In the genomic region with DNA sequence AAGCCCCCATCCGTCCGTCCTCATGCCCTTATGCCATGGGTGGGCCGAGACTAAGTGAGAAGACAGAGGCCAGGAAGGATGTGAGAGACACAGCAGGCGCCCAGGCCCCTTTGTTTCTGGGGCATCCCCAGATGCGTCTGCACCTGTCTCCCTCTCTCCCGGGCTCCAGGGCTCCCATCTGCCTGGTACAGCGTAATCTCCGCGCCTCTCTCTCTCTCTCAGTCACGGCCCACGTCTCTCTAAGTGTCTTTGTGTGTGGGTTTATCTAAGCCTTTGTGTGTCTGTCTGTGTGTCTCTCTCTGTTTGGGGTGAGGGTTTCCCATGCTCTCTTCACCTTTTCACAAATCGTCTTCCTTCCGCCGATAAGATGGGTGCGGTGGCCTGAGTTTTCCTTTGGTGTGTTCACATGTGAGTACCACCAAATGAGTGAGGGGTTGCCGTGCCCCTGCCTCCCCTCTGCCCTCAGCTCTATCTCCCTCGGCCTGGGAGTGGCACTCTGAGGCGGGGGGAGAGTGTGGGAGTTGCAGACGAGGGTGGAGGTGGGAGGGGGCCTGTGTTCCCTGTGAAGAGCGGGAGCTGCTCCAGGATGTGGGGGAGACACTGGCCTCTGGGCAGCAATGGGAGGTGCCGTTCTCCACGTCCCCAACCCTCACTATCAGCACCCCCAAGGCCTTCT, we compare ENCODE assay signal across 24 cellular contexts. TPM values are rescaled to one million over a fixed set of nuclear protein-coding genes. Genes with fewer than 3 reads are reported as not detected.
DNase-seq lines count a peak whose midpoint lies in the region; ATAC-seq and TF ChIP-seq lines count a peak whose summit lies in the region.
"Had no signal": no experiment of that assay in that cellular context is flagged by ENCODE, and none has a peak within 500 bp of the region (broad histone marks: within the 10 kb centered on the region; RNA-seq: fewer than 3 reads in every experiment).

No MANE protein-coding gene starts in this region.

- no peaks in the 10 kb centered on the region for H3K27me3 ChIP-seq in endodermal cell (ENCODE audit: control insufficient read depth, insufficient read depth, low read length, poor library complexity, severe bottlenecking)
- H3K27me3 ChIP-seq in effector memory CD4-positive, alpha-beta T cell (replicated peaks; ENCODE audit: control insufficient read depth, insufficient read depth, low read length, poor library complexity, severe bottlenecking), result no peaks in the 10 kb centered on the region
- H3K27me3 ChIP-seq: right lobe of liver, upper lobe of left lung had no signal

- DNase-seq in DMS 273 treated with DMSO at 0.1 percent for 48 hours (lab: John Stamatoyannopoulos, UW), result peak; percentile 28
- DNase-seq in NCI-H1417 (lab: John Stamatoyannopoulos, UW), result peak; percentile 76 to 90 (median 81)
- DNase-seq in NCI-H510A (lab: John Stamatoyannopoulos, UW), result peak; percentile 48
- no peak for DNase-seq in endodermal cell
- no peak for DNase-seq in activated effector memory CD4-positive, alpha-beta T cell treated with anti-CD3 and anti-CD28 coated beads, Interleukin-2, amount 50 U/mL, for 16 hours
- DNase-seq in stimulated activated naive CD8-positive, alpha-beta T cell treated with anti-CD3 and anti-CD28 coated beads, Interleukin-15, amount 100 ng/mL, for 72 hours, result no peak
- DNase-seq in effector memory CD4-positive, alpha-beta T cell, result no peak
- DNase-seq: activated CD4-positive, CD25-positive, alpha-beta regulatory T cell; activated CD8-positive, alpha-beta T cell treated with anti-CD3 and anti-CD28 coated beads for 36 hours; activated T-cell treated with anti-CD3 and anti-CD28 coated beads, Interleukin-2, amount 50 U/mL, for 24 hours; EL; foreskin fibroblast; left cardiac atrium; mucosa of descending colon; occipital lobe; right lobe of liver; T-helper 2 cell; upper lobe of left lung had no signal

- no peaks in the 10 kb centered on the region for H3K4me1 ChIP-seq in endodermal cell (ENCODE audit: control insufficient read depth, insufficient read depth, low read length)
- H3K4me1 ChIP-seq in effector memory CD4-positive, alpha-beta T cell (ENCODE audit: control insufficient read depth, insufficient read depth, low read length, poor library complexity, severe bottlenecking), result no peaks in the 10 kb centered on the region
- H3K4me1 ChIP-seq: right lobe of liver, SJSA1 had no signal

- H3K36me3 ChIP-seq in endodermal cell (ENCODE audit: control insufficient read depth, insufficient read depth, low read length), result no peaks in the 10 kb centered on the region
- H3K36me3 ChIP-seq in effector memory CD4-positive, alpha-beta T cell (ENCODE audit: control insufficient read depth, insufficient read depth, low read length), result no peaks in the 10 kb centered on the region
- H3K36me3 ChIP-seq: right lobe of liver, SJSA1, upper lobe of left lung had no signal

- no peaks in the 10 kb centered on the region for H3K36me3 Mint-ChIP-seq in endodermal cell (ENCODE audit: low read depth)
- H3K36me3 Mint-ChIP-seq: activated naive CD4-positive, alpha-beta T cell treated with anti-CD3 and anti-CD28 coated beads, Interleukin-2, amount 50 U/mL, for 24 hours; CD14-positive monocyte had no signal

- peaks cover 3% of the 10 kb centered on the region for H3K27me3 Mint-ChIP-seq in endodermal cell (ENCODE audit: insufficient read depth)
- H3K27me3 Mint-ChIP-seq in stimulated activated naive CD8-positive, alpha-beta T cell treated with anti-CD3 and anti-CD28 coated beads, Interleukin-15, amount 100 ng/mL, for 72 hours, result peaks cover 45% of the 10 kb centered on the region

- 79 to 81% methylated on average over 7 to 22 of the region's 22 CpGs for WGBS in endodermal cell (ENCODE audit: insufficient coverage in 1 of 2, insufficient read length in 1 of 2), 2 experiments

- H3K4me3 ChIP-seq in endodermal cell (ENCODE audit: low read length), result no peak overlapping the region
- no peak overlapping the region for H3K4me3 ChIP-seq in effector memory CD4-positive, alpha-beta T cell (ENCODE audit: insufficient read depth, low read depth, low read length, poor library complexity, severe bottlenecking)
- H3K4me3 ChIP-seq: mucosa of descending colon, right lobe of liver, SJSA1, upper lobe of left lung had no signal

- H3K4me3 Mint-ChIP-seq in endodermal cell, result no peak overlapping the region
- H3K4me3 Mint-ChIP-seq in stimulated activated naive CD8-positive, alpha-beta T cell treated with anti-CD3 and anti-CD28 coated beads, Interleukin-15, amount 100 ng/mL, for 72 hours, result no peak overlapping the region
- H3K4me3 Mint-ChIP-seq: activated CD8-positive, alpha-beta T cell treated with anti-CD3 and anti-CD28 coated beads for 36 hours; activated naive CD4-positive, alpha-beta T cell treated with anti-CD3 and anti-CD28 coated beads, Interleukin-2, amount 50 U/mL, for 24 hours; activated T-cell treated with anti-CD3 and anti-CD28 coated beads, Interleukin-2, amount 50 U/mL, for 24 hours; stimulated activated naive CD8-positive, alpha-beta T cell treated with anti-CD3 and anti-CD28 coated beads, Interleukin-15, Interleukin-2, amounts not matched to agents 100 ng/mL and 50 ng/mL, for 24 hours had no signal

- no peak for ATAC-seq in stimulated activated naive CD8-positive, alpha-beta T cell treated with anti-CD3 and anti-CD28 coated beads, Interleukin-15, amount 100 ng/mL, for 72 hours
- no peak for ATAC-seq in HG03565 (IDR thresholded peaks at IDR 0.05; ENCODE audit: unreplicated experiment)
- ATAC-seq: activated CD8-positive, alpha-beta T cell treated with anti-CD3 and anti-CD28 coated beads for 36 hours; left cardiac atrium; mucosa of descending colon; right lobe of liver had no signal

- TF ChIP-seq CTCF in endodermal cell (conservative IDR thresholded peaks at IDR 0.05), result no peak

- H3K9me3 Mint-ChIP-seq in endodermal cell, result no peaks in the 10 kb centered on the region
- H3K9me3 Mint-ChIP-seq in stimulated activated naive CD8-positive, alpha-beta T cell treated with anti-CD3 and anti-CD28 coated beads, Interleukin-15, amount 100 ng/mL, for 72 hours, result no peaks in the 10 kb centered on the region
- H3K9me3 Mint-ChIP-seq: activated CD8-positive, alpha-beta T cell treated with anti-CD3 and anti-CD28 coated beads for 36 hours; activated naive CD4-positive, alpha-beta T cell treated with anti-CD3 and anti-CD28 coated beads, Interleukin-2, amount 50 U/mL, for 24 hours; activated T-cell treated with anti-CD3 and anti-CD28 coated beads, Interleukin-2, amount 50 U/mL, for 24 hours; CD14-positive monocyte; stimulated activated naive CD8-positive, alpha-beta T cell treated with anti-CD3 and anti-CD28 coated beads, Interleukin-15, Interleukin-2, amounts not matched to agents 100 ng/mL and 50 ng/mL, for 24 hours had no signal

- H3K4me1 Mint-ChIP-seq in endodermal cell, result no peaks in the 10 kb centered on the region
- H3K4me1 Mint-ChIP-seq in stimulated activated naive CD8-positive, alpha-beta T cell treated with anti-CD3 and anti-CD28 coated beads, Interleukin-15, amount 100 ng/mL, for 72 hours, result peaks cover 2% of the 10 kb centered on the region
- H3K4me1 Mint-ChIP-seq: activated naive CD4-positive, alpha-beta T cell treated with anti-CD3 and anti-CD28 coated beads, Interleukin-2, amount 50 U/mL, for 24 hours had no signal

- no peaks in the 10 kb centered on the region for H3K9me3 ChIP-seq in endodermal cell (ENCODE audit: control insufficient read depth, low read length)
- H3K9me3 ChIP-seq in effector memory CD4-positive, alpha-beta T cell (ENCODE audit: control insufficient read depth, low read length), result no peaks in the 10 kb centered on the region
- H3K9me3 ChIP-seq: mucosa of descending colon, right lobe of liver, SJSA1, upper lobe of left lung had no signal

- H3K27ac ChIP-seq in endodermal cell (ENCODE audit: low read depth, low read length), result peak overlapping the region; percentile 87
- no peak overlapping the region for H3K27ac ChIP-seq in effector memory CD4-positive, alpha-beta T cell (ENCODE audit: insufficient read depth, low read length, poor library complexity, severe bottlenecking)
- H3K27ac ChIP-seq: right lobe of liver, SJSA1, upper lobe of left lung had no signal

- no peak overlapping the region for H3K9ac ChIP-seq in endodermal cell (ENCODE audit: extremely low read depth, low read length, poor library complexity, severe bottlenecking)

- no peak overlapping the region for H3K27ac Mint-ChIP-seq in endodermal cell
- peak overlapping the region in 1 of 2 donors; percentile 20 for H3K27ac Mint-ChIP-seq in stimulated activated naive CD8-positive, alpha-beta T cell treated with anti-CD3 and anti-CD28 coated beads, Interleukin-15, amount 100 ng/mL, for 72 hours
- H3K27ac Mint-ChIP-seq: activated CD8-positive, alpha-beta T cell treated with anti-CD3 and anti-CD28 coated beads for 36 hours; activated naive CD4-positive, alpha-beta T cell treated with anti-CD3 and anti-CD28 coated beads, Interleukin-2, amount 50 U/mL, for 24 hours; activated T-cell treated with anti-CD3 and anti-CD28 coated beads, Interleukin-2, amount 50 U/mL, for 24 hours; CD14-positive monocyte; stimulated activated naive CD8-positive, alpha-beta T cell treated with anti-CD3 and anti-CD28 coated beads, Interleukin-15, Interleukin-2, amounts not matched to agents 100 ng/mL and 50 ng/mL, for 24 hours had no signal

RNA-seq across cellular contexts. Expression of gene ABCC3, which starts 25.8 kb away (rescaled TPM):
- under 1 TPM; 0.22 to 0.91 TPM for total RNA-seq in endodermal cell
- polyA plus RNA-seq in endodermal cell (2013, experiment 1 of 2), result not detected
- not detected for polyA plus RNA-seq in endodermal cell (2013, experiment 2 of 2)
- total RNA-seq: activated CD8-positive, alpha-beta T cell treated with anti-CD3 and anti-CD28 coated beads for 36 hours; OCI-LY7 had no signal

RNA-seq across cellular contexts. Expression of gene CACNA1G, which starts 48.3 kb away (rescaled TPM):
- 1 to 10 TPM in 1 of 2 donors, under 1 TPM in 1; 0.84 to 1.1 TPM for total RNA-seq in endodermal cell
- 7.5 TPM for polyA plus RNA-seq in endodermal cell (2013, experiment 1 of 2)
- polyA plus RNA-seq in endodermal cell (2013, experiment 2 of 2), result 6.6 TPM
- total RNA-seq: OCI-LY7, right lobe of liver had no signal
- polyA plus RNA-seq: CD14-positive monocyte had no signal

Comparison
In these comparisons a context has a peak if more than half of its experiments do, and no peak if none do; other contexts are left out.
1. DNase-seq: peak in DMS 273 treated with DMSO at 0.1 percent for 48 hours (single experiment), NCI-H1417 (3 of 3) and NCI-H510A (single experiment); none in endodermal cell (single experiment), activated effector memory CD4-positive, alpha-beta T cell treated with anti-CD3 and anti-CD28 coated beads, Interleukin-2, amount 50 U/mL, for 16 hours (single experiment), stimulated activated naive CD8-positive, alpha-beta T cell treated with anti-CD3 and anti-CD28 coated beads, Interleukin-15, amount 100 ng/mL, for 72 hours (0 of 2) and effector memory CD4-positive, alpha-beta T cell (0 of 3).